In genomic region chr2:10781746-10782145, GRCh38 we compare ENCODE assay signal across 29 cellular contexts.
"Had no signal": no experiment of that assay in that cellular context is flagged by ENCODE, and none has a peak within 500 bp of the region (broad histone marks: within the 10 kb centered on the region; RNA-seq: fewer than 3 reads in every experiment).

No MANE protein-coding gene starts in this region.

- DNase-seq: activated B cell treated with CpG ODN at 0.5 μM for 24 hours; activated CD4-positive, alpha-beta T cell treated with anti-CD3 and anti-CD28 coated beads for 48 hours; activated CD4-positive, alpha-beta T cell treated with anti-CD3 and anti-CD28 coated beads, Interleukin-2, amount 50 U/mL, for 1 hour; activated CD4-positive, alpha-beta T cell treated with anti-CD3 and anti-CD28 coated beads, Interleukin-2, amount 50 U/mL, for 48 hours; activated CD8-positive, alpha-beta memory T cell treated with anti-CD3 and anti-CD28 coated beads, Interleukin-2, amount 50 U/mL, for 48 hours; activated naive CD4-positive, alpha-beta T cell treated with anti-CD3 and anti-CD28 coated beads for 36 hours; activated naive CD8-positive, alpha-beta T cell treated with anti-CD3 and anti-CD28 coated beads for 36 hours; activated naive CD8-positive, alpha-beta T cell treated with anti-CD3 and anti-CD28 coated beads, Interleukin-2, amount 50 U/mL, for 24 hours; activated T-cell treated with anti-CD3 and anti-CD28 coated beads for 4 hours; activated T-cell treated with anti-CD3 and anti-CD28 coated beads, Interleukin-2, amount 50 U/mL, for 24 hours; activated T-cell treated with anti-CD3 and anti-CD28 coated beads, Interleukin-2, amount 50 U/mL, for 72 hours; amygdala; central memory CD4-positive, alpha-beta T cell; cerebellar nuclear complex; colonic mucosa; effector CD8-positive, alpha-beta T cell; esophagus squamous epithelium; foreskin melanocyte; T-helper 1 cell; T-helper 17 cell; T1000; WERI-Rb-1 had no signal

- H3K27me3 ChIP-seq: adrenal gland, body of pancreas, cardiac muscle cell, colonic mucosa, esophagus squamous epithelium, gastroesophageal sphincter had no signal

- H3K9me3 ChIP-seq: adrenal gland, body of pancreas, colonic mucosa, esophagus squamous epithelium, gastroesophageal sphincter had no signal

- H3K4me3 ChIP-seq: adrenal gland, body of pancreas, cardiac muscle cell, colonic mucosa, esophagus squamous epithelium, gastroesophageal sphincter had no signal

- H3K4me1 ChIP-seq: body of pancreas, colonic mucosa, gastroesophageal sphincter had no signal

- FAIRE-seq: endometrium, endothelial cell of umbilical vein had no signal

- H3K27ac ChIP-seq: adrenal gland, body of pancreas, cardiac muscle cell, colonic mucosa, epithelial cell of prostate, esophagus squamous epithelium, gastroesophageal sphincter, WERI-Rb-1 had no signal
